18 cellular contexts compared by ENCODE assay signal in genomic region chr6:14781707-14782306, GRCh38.
"Had no signal": no experiment of that assay in that cellular context is flagged by ENCODE, and none has a peak within 500 bp of the region (broad histone marks: within the 10 kb centered on the region; RNA-seq: fewer than 3 reads in every experiment).

No MANE protein-coding gene starts in this region.

- DNase-seq: activated CD4-positive, CD25-positive, alpha-beta regulatory T cell treated with anti-CD3 and anti-CD28 coated beads, Interleukin-2, amount 50 U/mL, for 72 hours; activated naive CD4-positive, alpha-beta T cell treated with Interleukin-2 at 50 U/mL for 16 hours; activated naive CD8-positive, alpha-beta T cell treated with anti-CD3 and anti-CD28 coated beads, Interleukin-2, amount 10 ng/mL, durations not matched to agents 7 days and 5 days; amygdala; dermis blood vessel endothelial cell; effector memory CD4-positive, alpha-beta T cell; heart left ventricle; kidney; natural killer cell; pancreas; right lobe of liver; stimulated activated CD4-positive, alpha-beta T cell treated with anti-CD3 and anti-CD28 coated beads, Interleukin-4, amount 100 ng/mL, for 24 hours; testis; upper lobe of right lung had no signal

- H3K4me3 Mint-ChIP-seq: activated naive CD8-positive, alpha-beta T cell treated with anti-CD3 and anti-CD28 coated beads, Interleukin-2, amount 10 ng/mL, durations not matched to agents 7 days and 5 days; natural killer cell; stimulated activated effector memory CD8-positive, alpha-beta T cell treated with anti-CD3 and anti-CD28 coated beads, Interleukin-12 subunit alpha, Interleukin-12 subunit beta, amount 100 ng/mL, for 72 hours had no signal

- H3K9me3 Mint-ChIP-seq: natural killer cell; stimulated activated effector memory CD8-positive, alpha-beta T cell treated with anti-CD3 and anti-CD28 coated beads, Interleukin-12 subunit alpha, Interleukin-12 subunit beta, amount 100 ng/mL, for 72 hours had no signal

- ATAC-seq: gastroesophageal sphincter; heart left ventricle; left lobe of liver; natural killer cell; pancreas; right lobe of liver; stimulated activated effector memory CD8-positive, alpha-beta T cell treated with anti-CD3 and anti-CD28 coated beads, Interleukin-12 subunit alpha, Interleukin-12 subunit beta, amount 100 ng/mL, for 72 hours; upper lobe of right lung had no signal

- H3K36me3 Mint-ChIP-seq: natural killer cell; stimulated activated effector memory CD8-positive, alpha-beta T cell treated with anti-CD3 and anti-CD28 coated beads, Interleukin-12 subunit alpha, Interleukin-12 subunit beta, amount 100 ng/mL, for 72 hours had no signal

- H3K27ac Mint-ChIP-seq: activated naive CD8-positive, alpha-beta T cell treated with anti-CD3 and anti-CD28 coated beads, Interleukin-2, amount 10 ng/mL, durations not matched to agents 7 days and 5 days; activated T-helper 2 cell treated with anti-CD3 and anti-CD28 coated beads, Interferon-gamma antibody, Interleukin-2, Interleukin-4, amounts not matched to agents 10 μg/mL and 5 μg/mL and 100 μg/mL, durations not matched to agents 14 hours and 24 hours and 36 hours; natural killer cell had no signal
